Comparison of ENCODE assay signal across 8 cellular contexts in genomic region chr15:56496635-56497034, GRCh38. TPM values are rescaled to one million over a fixed set of nuclear protein-coding genes. Genes with fewer than 3 reads are reported as not detected.
DNase-seq lines count a peak whose midpoint lies in the region; ATAC-seq, FAIRE-seq and TF ChIP-seq lines count a peak whose summit lies in the region.

No MANE protein-coding gene starts in this region.

- H3K4me3 ChIP-seq in GM12878 (no peak overlapping the region), iPS DF 6.9 (ENCODE audit: low read length) (no peak overlapping the region)

- peaks cover 14% of the 10 kb centered on the region for H3K27me3 Mint-ChIP-seq in stimulated activated memory B cell treated with anti-CD40 and anti-IgM and Interleukin-4, amounts not matched to agents 10 μg/mL and 1 μg/mL and 100 μg/mL, for 72 hours

- H3K9ac ChIP-seq in GM12878 (ENCODE audit: control insufficient read depth, insufficient read depth, low read length): no peak overlapping the region

- peak; percentile 58 for ATAC-seq in GM18519 (IDR thresholded peaks at IDR 0.05; ENCODE audit: low FRiP score, unreplicated experiment)
- ATAC-seq in GM12878: peak; percentile 95
- ATAC-seq in stimulated activated memory B cell treated with anti-CD40 and anti-IgM and Interleukin-4, amounts not matched to agents 10 μg/mL and 1 μg/mL and 100 μg/mL, for 72 hours: peak; percentile 76

- no peak overlapping the region for H3K27ac ChIP-seq in GM12878 (ENCODE audit: control insufficient read depth, insufficient read depth)
- H3K27ac ChIP-seq in iPS DF 6.9 (ENCODE audit: low read length): no peak overlapping the region

- 0 out of 2 replicates have a peak overlapping the region, but pooled peaks have one; percentile 49 for H2AFZ ChIP-seq in GM12878 (ENCODE audit: control insufficient read depth, low read depth, low read length)

- SMC1A ChIA-PET in GM12878 (lab: Charles Lee; ENCODE audit: uncharacterized antibody, unreplicated experiment): interaction anchor here (1.0 to 3.5 kb wide), 5 partner anchors 371 to 1031 kb away, joined by 3 to 17 read pairs (median 4); no protein-coding TSS in a partner anchor

- H3K4me1 Mint-ChIP-seq in stimulated activated memory B cell treated with anti-CD40 and anti-IgM and Interleukin-4, amounts not matched to agents 10 μg/mL and 1 μg/mL and 100 μg/mL, for 72 hours: peaks cover 6% of the 10 kb centered on the region

- H3K4me1 ChIP-seq in GM12878 (ENCODE audit: control insufficient read depth, insufficient read depth, low read length) (no peaks in the 10 kb centered on the region), iPS DF 6.9 (ENCODE audit: control insufficient read depth, insufficient read depth, low read length) (no peaks in the 10 kb centered on the region)

- in situ Hi-C loops in GM12878 (cut with MboI): loop anchor here (10.0 kb wide), 2 partner anchors 718 to 1038 kb away; no protein-coding TSS in a partner anchor

- H3K36me3 Mint-ChIP-seq in stimulated activated memory B cell treated with anti-CD40 and anti-IgM and Interleukin-4, amounts not matched to agents 10 μg/mL and 1 μg/mL and 100 μg/mL, for 72 hours: peaks cover 15% of the 10 kb centered on the region

- RAD21 ChIA-PET in GM12878 (lab: Charles Lee; ENCODE audit: unreplicated experiment): interaction anchor here (1.0 to 1.6 kb wide), 7 partner anchors 372 to 1031 kb away, joined by 3 to 12 read pairs (median 3); no protein-coding TSS in a partner anchor

- no peaks in the 10 kb centered on the region for H3K79me2 ChIP-seq in GM12878 (ENCODE audit: control insufficient read depth, insufficient read depth, low read length)

- peak overlapping the region; percentile 49 for H3K4me2 ChIP-seq in GM12878 (ENCODE audit: control insufficient read depth, insufficient read depth)

- peak; percentile 81 for TF ChIP-seq RAD21 in GM12878 (IDR thresholded peaks at IDR 0.05; ENCODE audit: insufficient read depth, low read depth, low read length)

- H4K20me1 ChIP-seq in GM12878 (ENCODE audit: control insufficient read depth, insufficient read depth): no peaks in the 10 kb centered on the region

- peaks cover 6% of the 10 kb centered on the region for H3K9me3 Mint-ChIP-seq in stimulated activated memory B cell treated with anti-CD40 and anti-IgM and Interleukin-4, amounts not matched to agents 10 μg/mL and 1 μg/mL and 100 μg/mL, for 72 hours

- intact Hi-C loops in GM12878 (cut with micrococcal nuclease; ENCODE audit: unreplicated experiment): loop anchor here (1.0 to 10.0 kb wide), 4 partner anchors 373 to 1031 kb away; no protein-coding TSS in a partner anchor

- WGBS in GM12878 (ENCODE audit: insufficient coverage, insufficient replicate concordance, low lambda C conversion rate, missing lambda C conversion rate): 30% methylated on average over 7 of the region's 7 CpGs
- no CpG with 5 or more reads among the region's 7 CpGs for WGBS in iPS DF 6.9 (ENCODE audit: insufficient coverage, insufficient read length)

- FAIRE-seq in GM12878 (lab: Jason Lieb, UNC): peak; percentile 98

- TF ChIP-seq EP300 in GM12878 (IDR thresholded peaks at IDR 0.05; ENCODE audit: borderline replicate concordance in 1 of 2, control insufficient read depth in 1 of 2, low read depth in 2 of 2, low read length in 2 of 2): no peak

- H3K9me3 ChIP-seq in GM12878 (replicated peaks; ENCODE audit: control insufficient read depth, insufficient read depth, low read length): no peaks in the 10 kb centered on the region
- H3K9me3 ChIP-seq in iPS DF 6.9 (ENCODE audit: control insufficient read depth, insufficient read depth, low read length): no peaks in the 10 kb centered on the region

- H3K36me3 ChIP-seq in GM12878 (ENCODE audit: control insufficient read depth in 2 of 2, insufficient read depth in 2 of 2, low read length in 1 of 2) (no peaks in the 10 kb centered on the region), iPS DF 6.9 (ENCODE audit: control insufficient read depth, insufficient read depth, low read length) (no peaks in the 10 kb centered on the region)

- no peak for TF ChIP-seq POLR2A in GM12878 (IDR thresholded peaks at IDR 0.05; ENCODE audit: low read depth, low read length)

- TF ChIP-seq CTCF in GM12878 (IDR thresholded peaks at IDR 0.05 in 2 of 3, conservative IDR thresholded peaks at IDR 0.05 in 1 of 3; ENCODE audit: control insufficient read depth in 2 of 3, extremely low read depth in 1 of 3, insufficient read depth in 1 of 3, low read depth in 3 of 3, low read length in 3 of 3): peak; percentile 59 to 66 (median 65); a peak in 5 of 6 replicates

- no peak overlapping the region for H3K27ac Mint-ChIP-seq in stimulated activated memory B cell treated with anti-CD40 and anti-IgM and Interleukin-4, amounts not matched to agents 10 μg/mL and 1 μg/mL and 100 μg/mL, for 72 hours

- CTCF ChIA-PET in GM12878 (lab: Yijun Ruan, JAX): interaction anchor here (0.7 to 1.5 kb wide), 10 partner anchors 11 to 1031 kb away, joined by 3 to 12 read pairs (median 4); no protein-coding TSS in a partner anchor

- H3K27me3 ChIP-seq in GM12878 (replicated peaks in 1 of 2; ENCODE audit: control insufficient read depth in 2 of 2, insufficient read depth in 2 of 2, low read length in 1 of 2) (no peaks in the 10 kb centered on the region; a peak in 1 of 4 replicates), iPS DF 6.9 (ENCODE audit: control insufficient read depth, insufficient read depth, low read length) (no peaks in the 10 kb centered on the region)

- no TSS peak for BruUV-seq in GM12878 (replicated peaks; lab: Mats Ljungman, UMichigan)

- POLR2A ChIA-PET in GM12878 (lab: Charles Lee): no interaction called here

- no peak overlapping the region for H3K4me3 Mint-ChIP-seq in stimulated activated memory B cell treated with anti-CD40 and anti-IgM and Interleukin-4, amounts not matched to agents 10 μg/mL and 1 μg/mL and 100 μg/mL, for 72 hours

- DNase-seq in AML-193 (lab: John Stamatoyannopoulos, UW): peak; percentile 78 to 82
- peak; percentile 66 for DNase-seq in HuH-7 (ENCODE audit: low spot score)
- DNase-seq in NCI-H774 (lab: John Stamatoyannopoulos, UW): peak; percentile 58
- DNase-seq in GM12878 (ENCODE audit: low read depth, low spot score): peak; percentile 31
- peak; percentile 35 for DNase-seq in iPS DF 6.9 (ENCODE audit: low read depth, low spot score)
- no peak for DNase-seq in stimulated activated CD4-positive, alpha-beta T cell treated with anti-CD3 and anti-CD28 coated beads, Interleukin-4, amount 100 ng/mL, for 1 hour

TF ChIP-seq in GM12878, 131 proteins besides CTCF, POLR2A, EP300 and RAD21:
- TF ChIP-seq TCF7 (IDR thresholded peaks at IDR 0.05; ENCODE audit: borderline replicate concordance) (no peak), CBFB (IDR thresholded peaks at IDR 0.05; ENCODE audit: low read depth) (no peak), HDAC6 (IDR thresholded peaks at IDR 0.05; ENCODE audit: unreplicated experiment) (no peak), ZNF24 (IDR thresholded peaks at IDR 0.05) (peak; percentile 61; the same call in 1 of the 2 replicates), ATF2 (IDR thresholded peaks at IDR 0.05; ENCODE audit: low read length) (peak; percentile 12; the same call in 1 of the 2 replicates), KLF5 (IDR thresholded peaks at IDR 0.05; ENCODE audit: partially characterized antibody) (no peak), SMC3 (IDR thresholded peaks at IDR 0.05; ENCODE audit: borderline replicate concordance, low read length) (peak; percentile 64; the same call in 1 of the 2 replicates), KDM1A (IDR thresholded peaks at IDR 0.05; ENCODE audit: borderline replicate concordance) (no peak)

RNA-seq across cellular contexts. Expression of gene MNS1, which starts 31.7 kb away (rescaled TPM):
- total RNA-seq in GM12878 (2013; cell fraction: nucleolus; rRNA removed): 0.73 and 1.2 TPM in 2 replicates
- total RNA-seq in GM12878 (2014; rRNA removed): 0.85 and 1.2 TPM in 2 replicates
- total RNA-seq in GM12878 (2014; rRNA removed; fragmentation: Illumina TruSeq; extraction: Trizol): 1.5 and 1.7 TPM in 2 replicates
- total RNA-seq in GM12878 (2021): 0.67 and 1.1 TPM in 2 replicates
- 0.29 TPM for polyA plus RNA-seq in GM12878 (2011; ENCODE audit: low read depth)
- 0.45 and 0.68 TPM in 2 replicates for polyA plus RNA-seq in GM12878 (2011; rRNA removed)
- 0.06 and 0.07 TPM in 2 replicates for polyA plus RNA-seq in GM12878 (2011; cell fraction: cytosol; rRNA removed)
- 0.25 and 0.26 TPM in 2 replicates for polyA plus RNA-seq in GM12878 (2011; cell fraction: nucleus; rRNA removed)
- 0.94 and 1.5 TPM in 2 replicates for polyA plus RNA-seq in GM12878 (2012)
- polyA plus RNA-seq in GM12878 (2014; fragmentation: Illumina TruSeq; extraction: Trizol): 1.2 and 3.0 TPM in 2 replicates
- under 1 TPM; 0.87 to 0.93 TPM for polyA plus RNA-seq in GM12878 (2014; fragmentation: Nextera tagmentation; extraction: Ambion mirVana)
- 0.53 and 1.00 TPM in 2 replicates for polyA plus RNA-seq in GM12878 (2014; rRNA removed)
- polyA plus RNA-seq in GM12878 (2016; fragmentation: Nextera tagmentation; extraction: Ambion mirVana): 1 to 10 TPM; 1.7 to 2.6 TPM
- not detected in 2 replicates for polyA minus RNA-seq in GM12878 (2011; rRNA and poly(A)+ RNA removed)
- polyA minus RNA-seq in GM12878 (2011; cell fraction: cytosol; rRNA and poly(A)+ RNA removed): not detected in 2 replicates
- polyA minus RNA-seq in GM12878 (2011; cell fraction: nucleus; rRNA and poly(A)+ RNA removed): 0.73 and 0.96 TPM in 2 replicates
